ENCODE assay signal across 8 cellular contexts in the genomic region with DNA sequence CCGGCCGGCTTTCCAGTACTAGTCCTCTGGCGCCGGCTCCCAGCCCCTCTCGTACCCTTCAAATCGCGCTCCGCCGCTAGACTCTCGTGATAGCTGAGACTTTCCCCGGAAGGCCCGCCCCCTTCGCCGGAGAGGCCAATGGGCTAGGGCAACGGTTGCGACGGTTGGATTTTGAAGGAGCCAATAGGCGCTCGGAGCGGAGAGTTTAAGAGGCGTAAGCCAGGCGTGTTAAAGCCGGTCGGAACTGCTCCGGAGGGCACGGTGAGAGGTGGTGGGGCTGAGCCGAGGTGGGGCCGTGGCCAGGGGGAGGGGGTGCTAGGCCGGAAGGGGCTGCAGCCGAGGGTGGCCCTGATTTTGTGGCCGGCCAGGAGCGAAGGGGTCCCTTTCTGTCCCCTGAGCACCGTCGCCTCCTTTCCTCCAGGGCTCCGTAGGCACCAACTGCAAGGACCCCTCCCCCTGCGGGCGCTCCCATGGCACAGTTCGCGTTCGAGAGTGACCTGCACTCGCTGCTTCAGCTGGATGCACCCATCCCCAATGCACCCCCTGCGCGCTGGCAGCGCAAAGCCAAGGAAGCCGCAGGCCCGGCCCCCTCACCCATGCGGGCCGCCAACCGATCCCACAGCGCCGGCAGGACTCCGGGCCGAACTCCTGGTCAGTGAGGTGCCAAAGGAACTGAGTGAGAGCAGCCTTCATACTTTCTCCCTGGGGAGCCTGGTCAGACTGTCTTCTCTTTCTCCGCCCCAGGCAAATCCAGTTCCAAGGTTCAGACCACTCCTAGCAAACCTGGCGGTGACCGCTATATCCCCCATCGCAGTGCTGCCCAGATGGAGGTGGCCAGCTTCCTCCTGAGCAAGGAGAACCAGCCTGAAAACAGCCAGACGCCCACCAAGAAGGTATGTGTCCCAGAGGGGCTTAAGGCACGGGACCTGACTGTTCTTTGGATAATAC. TPM values are rescaled to one million over a fixed set of nuclear protein-coding genes. Genes with fewer than 3 reads are reported as not detected.
A peak's percentile ranks its signal among the peaks of the same experiment; 100 is the strongest.
DNase-seq lines count a peak whose midpoint lies in the region; ATAC-seq and TF ChIP-seq lines count a peak whose summit lies in the region.

CDC20 (plus strand) TSS at position 236 of the 948 bp plus-strand sequence; CDS start at position 471, 235 bp downstream.

- peak within 1 kb of the TSS; percentile 95 for H3K27ac Mint-ChIP-seq in activated naive CD4-positive, alpha-beta T cell treated with anti-CD3 and anti-CD28 coated beads, Interleukin-2, amount 50 U/mL, for 24 hours

- peak; percentile 95 for DNase-seq in GM06990 (ENCODE audit: extremely low read depth, insufficient read length)
- peak; percentile 99 for DNase-seq in NCI-H1092 (lab: John Stamatoyannopoulos, UW)
- DNase-seq in globus pallidus (ENCODE audit: low spot score) = peak; percentile 97
- peak; percentile 95 for DNase-seq in occipital lobe (lab: John Stamatoyannopoulos, UW)
- peak; percentile 99 for DNase-seq in testis

- H3K9me3 Mint-ChIP-seq in activated naive CD4-positive, alpha-beta T cell treated with anti-CD3 and anti-CD28 coated beads, Interleukin-2, amount 50 U/mL, for 24 hours = no peaks in the 10 kb centered on the region

- no peak for TF ChIP-seq POLR2A in testis (IDR thresholded peaks at IDR 0.05)

- peak within 1 kb of the TSS; percentile 91 for H3K4me3 Mint-ChIP-seq in activated naive CD4-positive, alpha-beta T cell treated with anti-CD3 and anti-CD28 coated beads, Interleukin-2, amount 50 U/mL, for 24 hours

- no peaks in the 10 kb centered on the region for H3K27me3 Mint-ChIP-seq in activated naive CD4-positive, alpha-beta T cell treated with anti-CD3 and anti-CD28 coated beads, Interleukin-2, amount 50 U/mL, for 24 hours

- H3K36me3 ChIP-seq in GM06990 (ENCODE audit: control insufficient read depth, insufficient read depth, low read length) (peaks cover 31% of the 10 kb centered on the region), testis (ENCODE audit: low read depth, missing control alignments) (no peaks in the 10 kb centered on the region)

- no peaks in the 10 kb centered on the region for H3K9me3 ChIP-seq in testis

- ATAC-seq in HG02588 (IDR thresholded peaks at IDR 0.05; ENCODE audit: unreplicated experiment) (peak; percentile 91), SK-N-SH treated with all-trans-retinoic acid at 6 μM for 48 hours (peak; percentile 98)

- no peaks in the 10 kb centered on the region for H3K4me1 ChIP-seq in testis

- H3K27me3 ChIP-seq in GM06990 (replicated peaks; ENCODE audit: control insufficient read depth, insufficient read depth, low read length) = no peaks in the 10 kb centered on the region
- H3K27me3 ChIP-seq in testis = no peaks in the 10 kb centered on the region

- TF ChIP-seq CTCF in GM06990 (IDR thresholded peaks at IDR 0.05; ENCODE audit: insufficient read depth, low read length, poor library complexity, severe bottlenecking) (no peak), testis (IDR thresholded peaks at IDR 0.05) (no peak)

- peaks cover 15% of the 10 kb centered on the region for H3K4me1 Mint-ChIP-seq in activated naive CD4-positive, alpha-beta T cell treated with anti-CD3 and anti-CD28 coated beads, Interleukin-2, amount 50 U/mL, for 24 hours

- peaks cover 2% of the 10 kb centered on the region for H3K36me3 Mint-ChIP-seq in activated naive CD4-positive, alpha-beta T cell treated with anti-CD3 and anti-CD28 coated beads, Interleukin-2, amount 50 U/mL, for 24 hours

- peak within 1 kb of the TSS; percentile 69 to 84 for H3K27ac ChIP-seq in testis

- WGBS in testis, 2 donors = 1 to 2% methylated on average over 24 to 54 of the region's 59 CpGs

- H3K4me3 ChIP-seq in GM06990 (replicated peaks; ENCODE audit: low read depth, low read length) = peak within 1 kb of the TSS; percentile 87
- H3K4me3 ChIP-seq in testis = peak within 1 kb of the TSS; percentile 69 to 74

- intact Hi-C loops in testis (cut with DNase I; ENCODE audit: low total_unique reads) = no loop called here

TF ChIP-seq in SK-N-SH treated with all-trans-retinoic acid at 6 μM for 48 hours, 23 proteins besides CTCF, POLR2A, EP300 and RAD21:
- no peak for TF ChIP-seq ZFP30 (CRISPR knock-in tag; IDR thresholded peaks at IDR 0.05)
- TF ChIP-seq, protein P1, sequence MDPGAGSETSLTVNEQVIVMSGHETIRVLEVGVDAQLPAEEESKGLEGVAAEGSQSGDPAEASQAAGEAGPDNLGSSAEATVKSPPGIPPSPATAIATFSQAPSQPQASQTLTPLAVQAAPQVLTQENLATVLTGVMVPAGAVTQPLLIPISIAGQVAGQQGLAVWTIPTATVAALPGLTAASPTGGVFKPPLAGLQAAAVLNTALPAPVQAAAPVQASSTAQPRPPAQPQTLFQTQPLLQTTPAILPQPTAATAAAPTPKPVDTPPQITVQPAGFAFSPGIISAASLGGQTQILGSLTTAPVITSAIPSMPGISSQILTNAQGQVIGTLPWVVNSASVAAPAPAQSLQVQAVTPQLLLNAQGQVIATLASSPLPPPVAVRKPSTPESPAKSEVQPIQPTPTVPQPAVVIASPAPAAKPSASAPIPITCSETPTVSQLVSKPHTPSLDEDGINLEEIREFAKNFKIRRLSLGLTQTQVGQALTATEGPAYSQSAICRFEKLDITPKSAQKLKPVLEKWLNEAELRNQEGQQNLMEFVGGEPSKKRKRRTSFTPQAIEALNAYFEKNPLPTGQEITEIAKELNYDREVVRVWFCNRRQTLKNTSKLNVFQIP (CRISPR knock-in tag; IDR thresholded peaks at IDR 0.05; ENCODE audit: borderline replicate concordance, low read depth) = no peak
- TF ChIP-seq CSDC2 (CRISPR knock-in tag; IDR thresholded peaks at IDR 0.05) = no peak
- TF ChIP-seq ZNF70 (CRISPR knock-in tag; IDR thresholded peaks at IDR 0.05) = no peak
- no peak for TF ChIP-seq ISL1 (CRISPR knock-in tag; IDR thresholded peaks at IDR 0.05)

RNA-seq across cellular contexts. Expression of gene CDC20, which starts in this region (rescaled TPM):
- 4.2 TPM for total RNA-seq in occipital lobe
- 10 to 100 TPM; 44.7 to 48.6 TPM for total RNA-seq in testis
- polyA plus RNA-seq in testis (ENCODE audit: insufficient read depth, low read depth, low replicate concordance) = 135 TPM

Comparison
In these comparisons a context has a peak if more than half of its experiments do, and no peak if none do; other contexts are left out.
1. Peak in every context shown above with its lines: DNase-seq, ATAC-seq, H3K4me3 ChIP-seq and H3K27ac ChIP-seq.